ENCODE assay signal across 8 cellular contexts in the genomic region with DNA sequence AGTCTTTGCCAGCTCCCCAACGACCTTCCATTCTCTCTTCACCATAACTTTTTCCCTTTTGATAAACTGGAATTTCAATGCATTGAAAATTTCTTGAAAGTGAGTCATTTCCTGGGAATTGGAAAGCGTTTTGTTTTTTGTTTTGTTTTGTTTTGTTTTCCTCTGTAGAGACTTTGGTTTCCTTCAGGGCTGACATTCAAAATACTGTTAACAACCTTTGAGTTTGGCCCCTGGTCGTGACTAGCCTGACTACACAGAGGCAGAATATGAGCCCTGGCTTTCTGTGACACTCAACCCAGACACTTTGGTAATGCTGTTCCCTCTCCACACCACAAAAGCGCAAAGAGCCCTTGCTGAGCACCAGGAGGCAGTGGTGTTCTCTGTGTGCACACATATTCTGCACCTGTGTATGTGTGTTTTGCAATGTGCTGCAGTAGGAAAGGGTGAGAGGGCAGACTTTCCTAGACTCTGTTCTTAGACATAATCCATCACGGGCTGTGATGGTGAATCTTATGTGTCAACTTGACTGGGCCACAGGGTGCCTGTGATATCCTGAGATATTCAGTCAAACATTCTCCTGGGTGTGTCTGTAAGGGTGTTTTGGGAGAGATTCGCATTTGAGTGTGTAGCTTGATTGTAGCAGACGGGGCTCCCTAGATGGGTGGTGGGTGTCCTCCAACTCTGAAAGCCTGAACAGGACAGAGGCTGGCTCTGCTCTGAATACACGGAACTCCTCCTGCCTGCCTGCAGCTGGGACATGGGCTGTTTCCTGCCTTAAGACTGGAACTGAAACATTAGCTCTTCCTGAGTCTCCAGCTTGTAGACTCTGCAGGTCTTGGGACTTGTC. TPM values are rescaled to one million over a fixed set of nuclear protein-coding genes. Genes with fewer than 3 reads are reported as not detected.
A peak's percentile ranks its signal among the peaks of the same experiment; 100 is the strongest.
DNase-seq lines count a peak whose midpoint lies in the region; ATAC-seq and TF ChIP-seq lines count a peak whose summit lies in the region.

No MANE protein-coding gene starts in this region.

- 53 to 65% (median 58%) methylated on average over 7 to 8 of the region's 8 CpGs for WGBS in spleen, 5 donors

- H3K9me3 ChIP-seq in MG63 (no peaks in the 10 kb centered on the region), spleen (no peaks in the 10 kb centered on the region)

- ATAC-seq in GM21576 (IDR thresholded peaks at IDR 0.05; ENCODE audit: unreplicated experiment): peak; percentile 81

- peak overlapping the region; percentile 20 for H3K27ac Mint-ChIP-seq in activated CD4-positive, alpha-beta T cell treated with anti-CD3 and anti-CD28 coated beads, Interleukin-2, amount 10 ng/mL, durations not matched to agents 24 days and 14 days

- H3K9me3 Mint-ChIP-seq in activated CD4-positive, alpha-beta T cell treated with anti-CD3 and anti-CD28 coated beads, Interleukin-2, amount 10 ng/mL, durations not matched to agents 24 days and 14 days: peaks cover 6% of the 10 kb centered on the region

- DNase-seq in DMS 273 (lab: John Stamatoyannopoulos, UW; ENCODE audit: unreplicated experiment): peak; percentile 52
- DNase-seq in DMS 273 treated with DMSO at 0.1 percent for 48 hours (lab: John Stamatoyannopoulos, UW): no peak
- peak; percentile 38 for DNase-seq in MG63
- peak; percentile 81 for DNase-seq in activated CD4-positive, alpha-beta T cell treated with anti-CD3 and anti-CD28 coated beads, Interleukin-2, amount 10 ng/mL, durations not matched to agents 24 days and 14 days
- peak; percentile 28 for DNase-seq in germinal center (ENCODE audit: low spot score)
- DNase-seq in spleen: no peak
- DNase-seq in midbrain (lab: John Stamatoyannopoulos, UW): no peak

- peak in 8 of 11 experiments; percentile 29 to 63 (median 48) for TF ChIP-seq CTCF in spleen (IDR thresholded peaks at IDR 0.05 in 8 of 11, conservative IDR thresholded peaks at IDR 0.05 in 3 of 11)

- H3K36me3 Mint-ChIP-seq in activated CD4-positive, alpha-beta T cell treated with anti-CD3 and anti-CD28 coated beads, Interleukin-2, amount 10 ng/mL, durations not matched to agents 24 days and 14 days (ENCODE audit: low read depth): peaks cover 2% of the 10 kb centered on the region

- peaks cover 4% of the 10 kb centered on the region for H3K27me3 Mint-ChIP-seq in activated CD4-positive, alpha-beta T cell treated with anti-CD3 and anti-CD28 coated beads, Interleukin-2, amount 10 ng/mL, durations not matched to agents 24 days and 14 days

- peaks cover 0 to 23% (median 6%) of the 10 kb centered on the region in 6 donors for H3K4me1 ChIP-seq in spleen

- H3K4me3 Mint-ChIP-seq in activated CD4-positive, alpha-beta T cell treated with anti-CD3 and anti-CD28 coated beads, Interleukin-2, amount 10 ng/mL, durations not matched to agents 24 days and 14 days: no peak overlapping the region

- intact Hi-C loops in activated CD4-positive, alpha-beta T cell treated with anti-CD3 and anti-CD28 coated beads, Interleukin-2, amount 10 ng/mL, durations not matched to agents 24 days and 14 days (cut with micrococcal nuclease): loop anchor here (1.0 kb wide), 1 partner anchor 106 kb away; no protein-coding TSS in a partner anchor
- intact Hi-C loops in spleen (cut with DNase I; ENCODE audit: low total_unique reads): loop anchor here (10.0 kb wide), 1 partner anchor 100 kb away; no protein-coding TSS in a partner anchor

- no peak for TF ChIP-seq POLR2A in spleen (IDR thresholded peaks at IDR 0.05)

- no peaks in the 10 kb centered on the region for H3K27me3 ChIP-seq in MG63
- H3K27me3 ChIP-seq in spleen (replicated peaks in 1 of 7): no peaks in the 10 kb centered on the region

- H3K4me1 Mint-ChIP-seq in activated CD4-positive, alpha-beta T cell treated with anti-CD3 and anti-CD28 coated beads, Interleukin-2, amount 10 ng/mL, durations not matched to agents 24 days and 14 days: peaks cover 33% of the 10 kb centered on the region

- H3K4me3 ChIP-seq in MG63 (no peak overlapping the region), spleen (no peak overlapping the region)

- peak overlapping the region in 2 of 8 donors; percentile 11 to 18 for H3K27ac ChIP-seq in spleen

- H3K36me3 ChIP-seq in MG63: no peaks in the 10 kb centered on the region
- no peaks in the 10 kb centered on the region for H3K36me3 ChIP-seq in spleen

RNA-seq across cellular contexts. Expression of a gene that starts 29.5 kb away (rescaled TPM):
- 35.9 and 78.6 TPM in 2 replicates for total RNA-seq in MG63 (2014; rRNA removed; shearing (Covaris generic); ENCODE audit: low replicate concordance)
- 145 and 147 TPM in 2 replicates for total RNA-seq in activated CD4-positive, alpha-beta T cell treated with anti-CD3 and anti-CD28 coated beads, Interleukin-2, amount 10 ng/mL, durations not matched to agents 24 days and 14 days
- 100 to 1,000 TPM; 165 to 253 (median 191) TPM for total RNA-seq in spleen
- polyA plus RNA-seq in spleen: 100 to 1,000 TPM; 122 to 179 (median 144) TPM

Comparison
In these comparisons a context has a peak if more than half of its experiments do, and no peak if none do; other contexts are left out.
1. DNase-seq: peak in DMS 273 (single experiment), MG63 (single experiment), activated CD4-positive, alpha-beta T cell treated with anti-CD3 and anti-CD28 coated beads, Interleukin-2, amount 10 ng/mL, durations not matched to agents 24 days and 14 days (single experiment) and germinal center (single experiment); none in DMS 273 treated with DMSO at 0.1 percent for 48 hours (single experiment), spleen (single experiment) and midbrain (single experiment).